Comparison of ENCODE assay signal across 8 cellular contexts in genomic region chr11:73779084-73779902, GRCh38. TPM values are rescaled to one million over a fixed set of nuclear protein-coding genes. Genes with fewer than 3 reads are reported as not detected.
A peak's percentile ranks its signal among the peaks of the same experiment; 100 is the strongest.
DNase-seq lines count a peak whose midpoint lies in the region; ATAC-seq and TF ChIP-seq lines count a peak whose summit lies in the region.

No MANE protein-coding gene starts in this region.

- H3K9me3 ChIP-seq in hepatocyte (ENCODE audit: low read depth), result no peaks in the 10 kb centered on the region

- H3K9me2 ChIP-seq in hepatocyte (replicated peaks; ENCODE audit: insufficient read depth), result no peaks in the 10 kb centered on the region

- H4K20me1 ChIP-seq in hepatocyte (ENCODE audit: insufficient read depth, poor library complexity, severe bottlenecking), result no peaks in the 10 kb centered on the region

- peak overlapping the region; percentile 64 for H2AFZ ChIP-seq in hepatocyte

- no peaks in the 10 kb centered on the region for H3K79me2 ChIP-seq in hepatocyte

- peak overlapping the region; percentile 69 for H3K4me2 ChIP-seq in hepatocyte

- TF ChIP-seq CTCF in hepatocyte (IDR thresholded peaks at IDR 0.05; ENCODE audit: poor library complexity), result no peak

- H3K4me3 ChIP-seq in hepatocyte, result peak overlapping the region; percentile 38

- peak overlapping the region; percentile 97 for H3K27ac ChIP-seq in hepatocyte

- H3K36me3 ChIP-seq in hepatocyte (replicated peaks; ENCODE audit: insufficient read depth, low read depth), result no peaks in the 10 kb centered on the region

- H3K27me3 ChIP-seq in hepatocyte, result no peaks in the 10 kb centered on the region

- peak; percentile 99 for ATAC-seq in GM18511 (IDR thresholded peaks at IDR 0.05; ENCODE audit: unreplicated experiment)
- peak; percentile 97 for ATAC-seq in HG03025 (IDR thresholded peaks at IDR 0.05; ENCODE audit: low FRiP score, unreplicated experiment)

- 2% methylated on average over 28 of the region's 30 CpGs for WGBS in hepatocyte (ENCODE audit: low lambda C conversion rate, missing lambda C conversion rate)

- DNase-seq in NCI-H2029 treated with DMSO at 0.1 percent for 48 hours (lab: John Stamatoyannopoulos, UW) (peak; percentile 98), T1000 (lab: John Stamatoyannopoulos, UW) (peak; percentile 98), astrocyte of the hippocampus (ENCODE audit: low read depth, low spot score) (peak; percentile 99), hepatocyte (ENCODE audit: low spot score) (peak; percentile 99), renal cortical epithelial cell (ENCODE audit: low read depth) (peak; percentile 96), cortex of kidney (lab: John Stamatoyannopoulos, UW) (no peak)

- no peaks in the 10 kb centered on the region for H3K4me1 ChIP-seq in hepatocyte (ENCODE audit: insufficient read depth)

RNA-seq across cellular contexts. Expression of gene MRPL48, which starts 8.4 kb away (rescaled TPM):
- total RNA-seq in hepatocyte (25.9 and 28.5 TPM in 2 replicates), renal cortical epithelial cell (17.7 and 22.1 TPM in 2 replicates)
- 34.9 and 59.1 TPM in 2 replicates for polyA plus RNA-seq in hepatocyte

RNA-seq across cellular contexts. Expression of gene RAB6A, which starts 18.4 kb away (rescaled TPM):
- total RNA-seq in hepatocyte, result 99.5 and 103 TPM in 2 replicates
- polyA plus RNA-seq in hepatocyte, result 83.8 and 85.8 TPM in 2 replicates
- 212 and 254 TPM in 2 replicates for total RNA-seq in renal cortical epithelial cell
